Comparison of ENCODE assay signal across 8 cellular contexts in the genomic region with DNA sequence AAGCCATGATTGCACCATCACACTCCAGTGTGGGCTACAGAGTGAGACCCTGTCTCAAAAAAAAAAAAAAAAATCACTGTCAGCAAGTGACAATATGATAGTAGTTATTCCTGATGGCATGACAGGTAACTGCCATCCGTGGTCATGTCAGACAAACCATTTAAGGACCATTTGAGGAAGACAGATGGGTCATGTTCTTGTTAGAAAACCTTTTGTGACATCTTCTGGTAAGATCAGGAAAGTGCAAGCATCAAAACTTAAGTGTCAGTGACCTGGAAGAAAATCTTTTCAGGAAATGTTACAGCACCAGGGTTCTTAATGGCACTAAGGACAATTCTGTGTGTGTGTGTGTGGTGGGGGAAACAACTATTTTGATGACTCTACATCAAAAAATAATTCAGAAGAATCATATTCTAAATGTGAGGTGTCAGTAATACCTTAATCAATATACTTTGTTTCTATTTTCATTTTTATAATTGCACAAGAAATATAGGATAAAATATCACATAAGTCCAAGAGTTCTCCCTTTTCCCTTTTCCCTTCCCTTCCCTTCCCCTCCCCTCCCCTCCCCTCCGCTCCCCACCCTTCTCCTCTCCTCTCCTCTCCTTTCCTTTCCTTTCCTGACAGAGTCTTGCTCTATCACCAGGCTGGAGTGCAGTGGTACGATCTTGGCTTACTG. TPM values are rescaled to one million over a fixed set of nuclear protein-coding genes. Genes with fewer than 3 reads are reported as not detected.
DNase-seq lines count a peak whose midpoint lies in the region; ATAC-seq, FAIRE-seq and TF ChIP-seq lines count a peak whose summit lies in the region.

No MANE protein-coding gene starts in this region.

- TF ChIP-seq CTCF in activated CD8-positive, alpha-beta T cell treated with anti-CD3 and anti-CD28 coated beads for 36 hours (IDR thresholded peaks at IDR 0.05), result peak; percentile 38
- TF ChIP-seq CTCF in dorsolateral prefrontal cortex (IDR thresholded peaks at IDR 0.05 in 54 of 56, conservative IDR thresholded peaks at IDR 0.05 in 2 of 56; ENCODE audit: low read depth in 1 of 56, partially characterized antibody in 56 of 56), result peak in 50 of 56 donors; percentile 26 to 64 (median 43)
- peak; percentile 36 for TF ChIP-seq CTCF in psoas muscle (IDR thresholded peaks at IDR 0.05)

- intact Hi-C loops in activated CD8-positive, alpha-beta T cell treated with anti-CD3 and anti-CD28 coated beads for 36 hours (cut with micrococcal nuclease), result loop anchor here (5.0 to 10.0 kb wide), 3 partner anchors 269 to 522 kb away; a partner anchor contains a TSS
- intact Hi-C loops in dorsolateral prefrontal cortex (cut with DNase I), result loop anchor here (5.0 kb wide), 7 partner anchors 92 to 522 kb away; a partner anchor contains a TSS
- intact Hi-C loops in psoas muscle (cut with DNase I), result loop anchor here (5.0 kb wide), 4 partner anchors 272 to 367 kb away; no protein-coding TSS in a partner anchor

- no peaks in the 10 kb centered on the region for H3K9me3 Mint-ChIP-seq in activated CD8-positive, alpha-beta T cell treated with anti-CD3 and anti-CD28 coated beads for 36 hours
- H3K9me3 Mint-ChIP-seq in activated CD8-positive, alpha-beta T cell treated with anti-CD3 and anti-CD28 coated beads, Interleukin-2, amount 10 ng/mL, durations not matched to agents 7 days and 5 days (ENCODE audit: insufficient read depth), result no peaks in the 10 kb centered on the region

- no peak overlapping the region for H3K4me3 Mint-ChIP-seq in activated CD8-positive, alpha-beta T cell treated with anti-CD3 and anti-CD28 coated beads for 36 hours
- no peak overlapping the region for H3K4me3 Mint-ChIP-seq in activated CD8-positive, alpha-beta T cell treated with anti-CD3 and anti-CD28 coated beads, Interleukin-2, amount 10 ng/mL, durations not matched to agents 7 days and 5 days

- 64 to 74% (median 69%) methylated on average over 3 of the region's 3 CpGs for WGBS in psoas muscle, 3 donors

- peaks cover 10% of the 10 kb centered on the region for H3K36me3 Mint-ChIP-seq in activated CD8-positive, alpha-beta T cell treated with anti-CD3 and anti-CD28 coated beads for 36 hours (ENCODE audit: low read depth)
- peaks cover 14% of the 10 kb centered on the region for H3K36me3 Mint-ChIP-seq in activated CD8-positive, alpha-beta T cell treated with anti-CD3 and anti-CD28 coated beads, Interleukin-2, amount 10 ng/mL, durations not matched to agents 7 days and 5 days (ENCODE audit: low read depth)

- peaks cover 0 to 9% of the 10 kb centered on the region in 2 donors for H3K36me3 ChIP-seq in psoas muscle (ENCODE audit: insufficient read depth in 1 of 2, low read depth in 1 of 2)

- CTCF ChIA-PET in activated CD8-positive, alpha-beta T cell treated with anti-CD3 and anti-CD28 coated beads for 36 hours (lab: Charles Lee), result no interaction called here
- CTCF ChIA-PET in activated CD8-positive, alpha-beta T cell treated with anti-CD3 and anti-CD28 coated beads, Interleukin-2, amount 10 ng/mL, durations not matched to agents 7 days and 5 days (lab: Charles Lee), result interaction anchor here (0.6 to 3.3 kb wide), 4 partner anchors 289 to 876 kb away, joined by 3 to 32 read pairs (median 14); no protein-coding TSS in a partner anchor

- H3K9me3 ChIP-seq in psoas muscle, result no peaks in the 10 kb centered on the region

- no peak for ATAC-seq in activated CD8-positive, alpha-beta T cell treated with anti-CD3 and anti-CD28 coated beads for 36 hours
- ATAC-seq in activated CD8-positive, alpha-beta T cell treated with anti-CD3 and anti-CD28 coated beads, Interleukin-2, amount 10 ng/mL, durations not matched to agents 7 days and 5 days, result no peak
- ATAC-seq in psoas muscle (peak; percentile 25 to 60 (median 46)), GM21360 (IDR thresholded peaks at IDR 0.05; ENCODE audit: unreplicated experiment) (no peak)

- DNase-seq in activated CD8-positive, alpha-beta T cell treated with anti-CD3 and anti-CD28 coated beads for 36 hours, result no peak
- DNase-seq in activated CD8-positive, alpha-beta T cell treated with anti-CD3 and anti-CD28 coated beads, Interleukin-2, amount 10 ng/mL, durations not matched to agents 7 days and 5 days, result no peak
- peak; percentile 12 for DNase-seq in NCI-H446 treated with DMSO at 0.1 percent for 48 hours (lab: John Stamatoyannopoulos, UW)
- DNase-seq in dorsolateral prefrontal cortex, result no peak
- no peak for DNase-seq in psoas muscle
- DNase-seq in frontal cortex (ENCODE audit: low spot score in 2 of 2), result no peak
- DNase-seq in mesenteric fat pad (ENCODE audit: low spot score), result no peak

- H3K4me1 ChIP-seq in psoas muscle, result peaks cover 20% of the 10 kb centered on the region

- peaks cover 3% of the 10 kb centered on the region for H3K4me1 Mint-ChIP-seq in activated CD8-positive, alpha-beta T cell treated with anti-CD3 and anti-CD28 coated beads for 36 hours (ENCODE audit: low read depth)
- H3K4me1 Mint-ChIP-seq in activated CD8-positive, alpha-beta T cell treated with anti-CD3 and anti-CD28 coated beads, Interleukin-2, amount 10 ng/mL, durations not matched to agents 7 days and 5 days (ENCODE audit: low read depth), result peaks cover 3% of the 10 kb centered on the region

- H3K4me3 ChIP-seq in dorsolateral prefrontal cortex (no peak overlapping the region), psoas muscle (no peak overlapping the region)

- no peak for FAIRE-seq in frontal cortex (lab: Jason Lieb, UNC)

- H3K27ac ChIP-seq in dorsolateral prefrontal cortex (no peak overlapping the region), psoas muscle (no peak overlapping the region)

- POLR2A ChIA-PET in activated CD8-positive, alpha-beta T cell treated with anti-CD3 and anti-CD28 coated beads for 36 hours (lab: Charles Lee), result no interaction called here
- POLR2A ChIA-PET in activated CD8-positive, alpha-beta T cell treated with anti-CD3 and anti-CD28 coated beads, Interleukin-2, amount 10 ng/mL, durations not matched to agents 7 days and 5 days (lab: Charles Lee), result no interaction called here

- H3K27ac Mint-ChIP-seq in activated CD8-positive, alpha-beta T cell treated with anti-CD3 and anti-CD28 coated beads for 36 hours, result no peak overlapping the region
- H3K27ac Mint-ChIP-seq in activated CD8-positive, alpha-beta T cell treated with anti-CD3 and anti-CD28 coated beads, Interleukin-2, amount 10 ng/mL, durations not matched to agents 7 days and 5 days, result no peak overlapping the region

- H3K27me3 Mint-ChIP-seq in activated CD8-positive, alpha-beta T cell treated with anti-CD3 and anti-CD28 coated beads for 36 hours, result no peaks in the 10 kb centered on the region
- H3K27me3 Mint-ChIP-seq in activated CD8-positive, alpha-beta T cell treated with anti-CD3 and anti-CD28 coated beads, Interleukin-2, amount 10 ng/mL, durations not matched to agents 7 days and 5 days (ENCODE audit: low read depth), result no peaks in the 10 kb centered on the region

- H3K27me3 ChIP-seq in dorsolateral prefrontal cortex (no peaks in the 10 kb centered on the region), psoas muscle (ENCODE audit: insufficient read depth in 3 of 3, low read length in 2 of 3) (no peaks in the 10 kb centered on the region)

RNA-seq across cellular contexts. Expression of a gene that starts 17.8 kb away (rescaled TPM):
- 10 to 100 TPM; 11.4 to 12.0 TPM for total RNA-seq in activated CD8-positive, alpha-beta T cell treated with anti-CD3 and anti-CD28 coated beads for 36 hours
- 10 to 100 TPM; 22.6 to 25.6 TPM for total RNA-seq in activated CD8-positive, alpha-beta T cell treated with anti-CD3 and anti-CD28 coated beads, Interleukin-2, amount 10 ng/mL, durations not matched to agents 7 days and 5 days
- total RNA-seq in dorsolateral prefrontal cortex, result 10 to 100 TPM; 20.8 to 47.3 (median 31.5) TPM
- total RNA-seq in psoas muscle, result 1 to 10 TPM; 4.8 to 7.2 (median 6.8) TPM
- polyA plus RNA-seq in psoas muscle, result 1 to 10 TPM; 4.3 to 7.1 (median 5.5) TPM
- 88.0 TPM for total RNA-seq in frontal cortex
- 17.6 TPM for total RNA-seq in mesenteric fat pad

RNA-seq across cellular contexts. Expression of a gene that starts 43.6 kb away (rescaled TPM):
- not detected for total RNA-seq in activated CD8-positive, alpha-beta T cell treated with anti-CD3 and anti-CD28 coated beads for 36 hours
- total RNA-seq in activated CD8-positive, alpha-beta T cell treated with anti-CD3 and anti-CD28 coated beads, Interleukin-2, amount 10 ng/mL, durations not matched to agents 7 days and 5 days, result under 1 TPM; 0.23 to 0.61 TPM
- total RNA-seq in dorsolateral prefrontal cortex (1 to 10 TPM in 56 of 120 experiments, under 1 TPM in 56, not detected in 8; 0.27 to 3.6 (median 0.99) TPM), psoas muscle (under 1 TPM in 1 of 4 donors, not detected in 3; 0.18 TPM), frontal cortex (0.82 TPM), mesenteric fat pad (not detected)
- polyA plus RNA-seq in psoas muscle, result under 1 TPM in 1 of 3 donors, not detected in 2; 0.03 TPM

Comparison
In these comparisons a context has a peak if more than half of its experiments do, and no peak if none do; other contexts are left out.
1. ATAC-seq: peak in psoas muscle (4 of 4); none in activated CD8-positive, alpha-beta T cell treated with anti-CD3 and anti-CD28 coated beads for 36 hours (single experiment), activated CD8-positive, alpha-beta T cell treated with anti-CD3 and anti-CD28 coated beads, Interleukin-2, amount 10 ng/mL, durations not matched to agents 7 days and 5 days (single experiment) and GM21360 (single experiment).
2. Peak in every context shown above with its lines, with median percentiles within 50 percentile points of each other: CTCF ChIP-seq.